In genomic region chr2:235844561-235844960, GRCh38 we compare ENCODE assay signal across 15 cellular contexts.
DNase-seq lines count a peak whose midpoint lies in the region; ATAC-seq and TF ChIP-seq lines count a peak whose summit lies in the region.
"Had no signal": no experiment of that assay in that cellular context is flagged by ENCODE, and none has a peak within 500 bp of the region (broad histone marks: within the 10 kb centered on the region; RNA-seq: fewer than 3 reads in every experiment).

No MANE protein-coding gene starts in this region.

- intact Hi-C loops in sciatic nerve (cut with DNase I) = no loop called here

- peaks cover 5% of the 10 kb centered on the region for H3K27me3 Mint-ChIP-seq in activated naive CD4-positive, alpha-beta T cell treated with anti-CD3 and anti-CD28 coated beads, Interleukin-2, amount 50 U/mL, for 24 hours
- peaks cover 10% of the 10 kb centered on the region for H3K27me3 Mint-ChIP-seq in endothelial cell (ENCODE audit: unreplicated experiment)
- H3K27me3 Mint-ChIP-seq in nephron progenitor cell (ENCODE audit: low read depth, poor library complexity) = no peaks in the 10 kb centered on the region

- H3K9me3 Mint-ChIP-seq in activated naive CD4-positive, alpha-beta T cell treated with anti-CD3 and anti-CD28 coated beads, Interleukin-2, amount 50 U/mL, for 24 hours = no peaks in the 10 kb centered on the region
- H3K9me3 Mint-ChIP-seq in activated naive CD4-positive, alpha-beta T cell treated with anti-CD3 and anti-CD28 coated beads, Interleukin-2, amount 50 U/mL, for 72 hours = no peaks in the 10 kb centered on the region
- H3K9me3 Mint-ChIP-seq in endothelial cell (ENCODE audit: unreplicated experiment) (no peaks in the 10 kb centered on the region), nephron progenitor cell (no peaks in the 10 kb centered on the region)
- H3K9me3 Mint-ChIP-seq: CD4-positive, alpha-beta T cell; GM23338 had no signal

- no peak for DNase-seq in activated naive CD4-positive, alpha-beta T cell treated with anti-CD3 and anti-CD28 coated beads, Interleukin-2, amount 50 U/mL, for 72 hours (ENCODE audit: low spot score in 2 of 2)
- DNase-seq in endothelial cell (ENCODE audit: low spot score) = no peak
- DNase-seq in nephron progenitor cell = no peak
- no peak for DNase-seq in kidney tubule cell (ENCODE audit: low spot score)
- no peak for DNase-seq in sciatic nerve (ENCODE audit: low spot score)
- DNase-seq: AML-193; CD4-positive, alpha-beta T cell; DMS153; DMS79; GDM1 had no signal

- no peak for ATAC-seq in activated naive CD4-positive, alpha-beta T cell treated with anti-CD3 and anti-CD28 coated beads, Interleukin-2, amount 50 U/mL, for 72 hours
- ATAC-seq in sciatic nerve (no peak), HG02678 (IDR thresholded peaks at IDR 0.05; ENCODE audit: unreplicated experiment) (no peak), HG03521 (IDR thresholded peaks at IDR 0.05; ENCODE audit: unreplicated experiment) (no peak)
- ATAC-seq: A549, GM23338 had no signal

- no peaks in the 10 kb centered on the region for H3K4me1 Mint-ChIP-seq in activated naive CD4-positive, alpha-beta T cell treated with anti-CD3 and anti-CD28 coated beads, Interleukin-2, amount 50 U/mL, for 24 hours
- peaks cover 41% of the 10 kb centered on the region for H3K4me1 Mint-ChIP-seq in endothelial cell (ENCODE audit: unreplicated experiment)
- peaks cover 21% of the 10 kb centered on the region for H3K4me1 Mint-ChIP-seq in nephron progenitor cell

- no peak for TF ChIP-seq CTCF in endothelial cell (IDR thresholded peaks at IDR 0.05; ENCODE audit: unreplicated experiment)
- no peak for TF ChIP-seq CTCF in nephron progenitor cell (IDR thresholded peaks at IDR 0.05)

- peak overlapping the region; percentile 0 for H3K27ac Mint-ChIP-seq in activated naive CD4-positive, alpha-beta T cell treated with anti-CD3 and anti-CD28 coated beads, Interleukin-2, amount 50 U/mL, for 24 hours
- H3K27ac Mint-ChIP-seq in activated naive CD4-positive, alpha-beta T cell treated with anti-CD3 and anti-CD28 coated beads, Interleukin-2, amount 50 U/mL, for 72 hours = no peak overlapping the region
- H3K27ac Mint-ChIP-seq in endothelial cell (ENCODE audit: unreplicated experiment) (no peak overlapping the region), nephron progenitor cell (peak overlapping the region; percentile 83)
- H3K27ac Mint-ChIP-seq: CD4-positive, alpha-beta T cell had no signal

- H3K36me3 Mint-ChIP-seq in activated naive CD4-positive, alpha-beta T cell treated with anti-CD3 and anti-CD28 coated beads, Interleukin-2, amount 50 U/mL, for 24 hours = no peaks in the 10 kb centered on the region
- no peaks in the 10 kb centered on the region for H3K36me3 Mint-ChIP-seq in activated naive CD4-positive, alpha-beta T cell treated with anti-CD3 and anti-CD28 coated beads, Interleukin-2, amount 50 U/mL, for 72 hours
- peaks cover 10% of the 10 kb centered on the region for H3K36me3 Mint-ChIP-seq in endothelial cell (ENCODE audit: low read depth, unreplicated experiment)
- H3K36me3 Mint-ChIP-seq in nephron progenitor cell (ENCODE audit: low read depth) = peaks cover 9% of the 10 kb centered on the region

- H3K4me3 Mint-ChIP-seq in activated naive CD4-positive, alpha-beta T cell treated with anti-CD3 and anti-CD28 coated beads, Interleukin-2, amount 50 U/mL, for 24 hours = no peak overlapping the region
- H3K4me3 Mint-ChIP-seq in endothelial cell (ENCODE audit: unreplicated experiment) (peak overlapping the region; percentile 79), nephron progenitor cell (no peak overlapping the region)
- H3K4me3 Mint-ChIP-seq: CD4-positive, alpha-beta T cell; GM23338 had no signal

Comparison
In these comparisons a context has a peak if more than half of its experiments do, and no peak if none do; other contexts are left out.
1. H3K27ac Mint-ChIP-seq: peak in activated naive CD4-positive, alpha-beta T cell treated with anti-CD3 and anti-CD28 coated beads, Interleukin-2, amount 50 U/mL, for 24 hours (single experiment) and nephron progenitor cell (single experiment); none in activated naive CD4-positive, alpha-beta T cell treated with anti-CD3 and anti-CD28 coated beads, Interleukin-2, amount 50 U/mL, for 72 hours (0 of 2) and endothelial cell (single experiment).